8 cellular contexts compared by ENCODE assay signal in genomic region chr11:61332823-61333637, GRCh38. TPM values are rescaled to one million over a fixed set of nuclear protein-coding genes. Genes with fewer than 3 reads are reported as not detected.
DNase-seq lines count a peak whose midpoint lies in the region; ATAC-seq and TF ChIP-seq lines count a peak whose summit lies in the region.

TSS of gene DDB1 (minus strand) at chr11:61333105. CDS start at chr11:61332968, 137 bp downstream.
TSS of gene TKFC (plus strand) at chr11:61333228. CDS start at chr11:61334729, 1,501 bp downstream.

- H3K4me3 ChIP-seq in astrocyte of the cerebellum (ENCODE audit: low read depth, low read length) (peak within 1 kb of the TSS; percentile 99), rectal smooth muscle tissue (ENCODE audit: low read length) (peak within 1 kb of the TSS; percentile 96), vagina (peak within 1 kb of the TSS; percentile 72 to 90)

- H3K36me3 ChIP-seq in rectal smooth muscle tissue (ENCODE audit: control insufficient read depth, insufficient read depth, low read length) (peaks cover 9% of the 10 kb centered on the region), vagina (peaks cover 0 to 18% of the 10 kb centered on the region in 2 donors)

- H3K27me3 ChIP-seq in rectal smooth muscle tissue (ENCODE audit: control insufficient read depth, insufficient read depth, low read length) (no peaks in the 10 kb centered on the region), vagina (no peaks in the 10 kb centered on the region)

- intact Hi-C loops in vagina (cut with DNase I), result no loop called here

- H3K9me3 ChIP-seq in vagina, result no peaks in the 10 kb centered on the region

- peak within 1 kb of the TSS; percentile 96 for H3K9ac ChIP-seq in rectal smooth muscle tissue (ENCODE audit: low read length)

- in situ Hi-C loops in astrocyte of the cerebellum (cut with HindIII; ENCODE audit: low sequenced_read_pairs), result no loop called here

- ATAC-seq in GM18511 (IDR thresholded peaks at IDR 0.05; ENCODE audit: unreplicated experiment) (peak; percentile 91), HG03025 (IDR thresholded peaks at IDR 0.05; ENCODE audit: low FRiP score, unreplicated experiment) (peak; percentile 82)

- peaks cover 8% of the 10 kb centered on the region for H3K4me1 ChIP-seq in rectal smooth muscle tissue (ENCODE audit: control insufficient read depth, insufficient read depth, low read length)
- peaks cover 58% of the 10 kb centered on the region for H3K4me1 ChIP-seq in vagina

- peak in 1 of 2 donors; percentile 74 for TF ChIP-seq POLR2A in vagina (IDR thresholded peaks at IDR 0.05)

- H3K27ac ChIP-seq in rectal smooth muscle tissue (ENCODE audit: low read depth, low read length) (peak within 1 kb of the TSS; percentile 87), vagina (peak within 1 kb of the TSS; percentile 76)

- TF ChIP-seq CTCF in astrocyte of the cerebellum (IDR thresholded peaks at IDR 0.05; ENCODE audit: low read depth, low read length, missing control alignments) (no peak), vagina (IDR thresholded peaks at IDR 0.05) (peak in 2 of 3 experiments; percentile 4 to 9)

- peak; percentile 96 to 97 for DNase-seq in NCI-H2081 (lab: John Stamatoyannopoulos, UW)
- DNase-seq in T-helper 9 cell, result peak; percentile 96
- DNase-seq in astrocyte of the cerebellum (ENCODE audit: low read depth), result peak; percentile 74
- DNase-seq in hepatic stellate cell (ENCODE audit: low spot score), result peak; percentile 94
- peak in 1 of 2 donors; percentile 96 for DNase-seq in vagina (ENCODE audit: extremely low spot score in 2 of 2)

RNA-seq across cellular contexts. Expression of gene DDB1, which starts in this region (rescaled TPM):
- total RNA-seq in vagina, result 132 TPM

RNA-seq across cellular contexts. Expression of gene TKFC, which starts in this region (rescaled TPM):
- total RNA-seq in vagina, result 22.6 TPM
